Comparison of ENCODE assay signal across 1 cellular context in genomic region chr2:237057893-237058300, GRCh38.
TF ChIP-seq lines count a peak whose summit lies in the region.

No MANE protein-coding gene starts in this region.

TF ChIP-seq in GM23338, 12 proteins besides CTCF, POLR2A, EP300 and RAD21 (continued from another document):
- TF ChIP-seq REST (IDR thresholded peaks at IDR 0.05; ENCODE audit: unreplicated experiment) (no peak), STAT1 (IDR thresholded peaks at IDR 0.05; ENCODE audit: unreplicated experiment) (no peak), ETS1 (IDR thresholded peaks at IDR 0.05) (no peak), JUNB (IDR thresholded peaks at IDR 0.05; ENCODE audit: unreplicated experiment) (no peak), ZNF114 (CRISPR knock-in tag; IDR thresholded peaks at IDR 0.05) (no peak)
